In genomic region chr12:21526721-21527345, GRCh38 we compare ENCODE assay signal across 10 cellular contexts. TPM values are rescaled to one million over a fixed set of nuclear protein-coding genes. Genes with fewer than 3 reads are reported as not detected.
DNase-seq lines count a peak whose midpoint lies in the region; ATAC-seq lines count a peak whose summit lies in the region.
"Had no signal": no experiment of that assay in that cellular context is flagged by ENCODE, and none has a peak within 500 bp of the region (broad histone marks: within the 10 kb centered on the region; RNA-seq: fewer than 3 reads in every experiment).

No MANE protein-coding gene starts in this region.

- POLR2A ChIA-PET in activated CD4-positive, alpha-beta T cell treated with anti-CD3 and anti-CD28 coated beads for 36 hours (lab: Charles Lee) = no interaction called here
- POLR2A ChIA-PET in activated CD4-positive, alpha-beta memory T cell treated with anti-CD3 and anti-CD28 coated beads, Interleukin-2, amount 10 ng/mL, durations not matched to agents 7 days and 5 days (lab: Charles Lee) = interaction anchor here (0.8 to 3.7 kb wide), 6 partner anchors 9 to 130 kb away, joined by 3 to 26 read pairs (median 4); partner anchors contain the start of genes GOLT1B, LDHB and RECQL

- H3K4me3 ChIP-seq in iPS-18a (ENCODE audit: low read length) (peak overlapping the region; percentile 60), subcutaneous abdominal adipose tissue (ENCODE audit: low read depth in 1 of 5, low read length in 5 of 5) (peak overlapping the region; percentile 42 to 79 (median 77))

- H3K4me1 ChIP-seq in iPS-18a (ENCODE audit: control insufficient read depth, low read depth, low read length) (peaks cover 7% of the 10 kb centered on the region), subcutaneous abdominal adipose tissue (ENCODE audit: control insufficient read depth in 5 of 5, insufficient read depth in 5 of 5, low read length in 5 of 5) (peaks cover 0 to 27% (median 20%) of the 10 kb centered on the region in 5 donors)

- intact Hi-C loops in activated CD4-positive, alpha-beta T cell treated with anti-CD3 and anti-CD28 coated beads for 36 hours (cut with DNase I, micrococcal nuclease) = no loop called here

- H3K36me3 ChIP-seq in iPS-18a (ENCODE audit: control insufficient read depth, low read depth, low read length) = no peaks in the 10 kb centered on the region
- H3K36me3 ChIP-seq in subcutaneous abdominal adipose tissue (ENCODE audit: control insufficient read depth in 5 of 5, insufficient read depth in 5 of 5, low read length in 5 of 5) = peaks cover 0 to 4% (median 0%) of the 10 kb centered on the region in 5 donors

- H3K9me3 Mint-ChIP-seq in activated CD4-positive, alpha-beta T cell treated with anti-CD3 and anti-CD28 coated beads for 36 hours (ENCODE audit: low read depth) = peaks cover 8% of the 10 kb centered on the region
- peaks cover 3% of the 10 kb centered on the region for H3K9me3 Mint-ChIP-seq in activated CD4-positive, alpha-beta memory T cell treated with anti-CD3 and anti-CD28 coated beads, Interleukin-2, amount 10 ng/mL, durations not matched to agents 7 days and 5 days

- H3K27ac ChIP-seq in iPS-18a (ENCODE audit: low read length) = no peak overlapping the region
- peak overlapping the region; percentile 45 for H3K27ac ChIP-seq in subcutaneous abdominal adipose tissue (ENCODE audit: low read depth, low read length)
- H3K27ac ChIP-seq: HL-60 had no signal

- H3K9ac ChIP-seq in iPS-18a (ENCODE audit: low read length) (no peak overlapping the region), subcutaneous abdominal adipose tissue (ENCODE audit: low read length in 5 of 5) (peak overlapping the region in 2 of 5 donors; percentile 21 to 66)

- H3K27ac Mint-ChIP-seq in activated CD4-positive, alpha-beta T cell treated with anti-CD3 and anti-CD28 coated beads for 36 hours = peak overlapping the region; percentile 49
- no peak overlapping the region for H3K27ac Mint-ChIP-seq in activated CD4-positive, alpha-beta memory T cell treated with anti-CD3 and anti-CD28 coated beads, Interleukin-2, amount 10 ng/mL, durations not matched to agents 7 days and 5 days

- H3K4me3 Mint-ChIP-seq in activated CD4-positive, alpha-beta T cell treated with anti-CD3 and anti-CD28 coated beads for 36 hours = peak overlapping the region; percentile 57
- H3K4me3 Mint-ChIP-seq in activated CD4-positive, alpha-beta memory T cell treated with anti-CD3 and anti-CD28 coated beads, Interleukin-2, amount 10 ng/mL, durations not matched to agents 7 days and 5 days = peak overlapping the region; percentile 70

- H3K27me3 Mint-ChIP-seq in activated CD4-positive, alpha-beta T cell treated with anti-CD3 and anti-CD28 coated beads for 36 hours = peaks cover 35% of the 10 kb centered on the region
- peaks cover 21% of the 10 kb centered on the region for H3K27me3 Mint-ChIP-seq in activated CD4-positive, alpha-beta memory T cell treated with anti-CD3 and anti-CD28 coated beads, Interleukin-2, amount 10 ng/mL, durations not matched to agents 7 days and 5 days

- H3K9me3 ChIP-seq in iPS-18a (ENCODE audit: control insufficient read depth, low read depth, low read length) (no peaks in the 10 kb centered on the region), subcutaneous abdominal adipose tissue (ENCODE audit: control insufficient read depth in 5 of 5, low read length in 5 of 5) (peaks cover 0 to 2% (median 0%) of the 10 kb centered on the region in 5 donors)

- H3K4me1 Mint-ChIP-seq in activated CD4-positive, alpha-beta T cell treated with anti-CD3 and anti-CD28 coated beads for 36 hours = peaks cover 6% of the 10 kb centered on the region
- peaks cover 10% of the 10 kb centered on the region for H3K4me1 Mint-ChIP-seq in activated CD4-positive, alpha-beta memory T cell treated with anti-CD3 and anti-CD28 coated beads, Interleukin-2, amount 10 ng/mL, durations not matched to agents 7 days and 5 days

- H3K36me3 Mint-ChIP-seq in activated CD4-positive, alpha-beta T cell treated with anti-CD3 and anti-CD28 coated beads for 36 hours (ENCODE audit: low read depth) = no peaks in the 10 kb centered on the region
- no peaks in the 10 kb centered on the region for H3K36me3 Mint-ChIP-seq in activated CD4-positive, alpha-beta memory T cell treated with anti-CD3 and anti-CD28 coated beads, Interleukin-2, amount 10 ng/mL, durations not matched to agents 7 days and 5 days (ENCODE audit: low read depth)

- H3K27me3 ChIP-seq in iPS-18a (ENCODE audit: control insufficient read depth, insufficient read depth, low read length) (peaks cover 49% of the 10 kb centered on the region), subcutaneous abdominal adipose tissue (ENCODE audit: control insufficient read depth in 5 of 5, insufficient read depth in 4 of 5, low read length in 5 of 5) (peaks cover 0 to 4% (median 0%) of the 10 kb centered on the region in 5 donors)

- CTCF ChIA-PET in activated CD4-positive, alpha-beta T cell treated with anti-CD3 and anti-CD28 coated beads for 36 hours (lab: Charles Lee) = interaction anchor here (0.7 to 1.1 kb wide), 3 partner anchors 47 to 233 kb away, joined by 3 to 4 read pairs (median 3); no protein-coding TSS in a partner anchor
- CTCF ChIA-PET in activated CD4-positive, alpha-beta memory T cell treated with anti-CD3 and anti-CD28 coated beads, Interleukin-2, amount 10 ng/mL, durations not matched to agents 7 days and 5 days (lab: Charles Lee) = interaction anchor here (1.0 to 1.8 kb wide), 3 partner anchors 141 to 278 kb away, joined by 3 to 7 read pairs (median 3); no protein-coding TSS in a partner anchor

- ATAC-seq in activated CD4-positive, alpha-beta T cell treated with anti-CD3 and anti-CD28 coated beads for 36 hours = no peak
- ATAC-seq in GM21786 (IDR thresholded peaks at IDR 0.05; ENCODE audit: unreplicated experiment) (no peak), HG03045 (IDR thresholded peaks at IDR 0.05; ENCODE audit: unreplicated experiment) (no peak)

- no peak for DNase-seq in activated CD4-positive, alpha-beta T cell treated with anti-CD3 and anti-CD28 coated beads for 36 hours
- no peak for DNase-seq in activated CD4-positive, alpha-beta T cell treated with anti-CD3 and anti-CD28 coated beads for 1 hour
- no peak for DNase-seq in activated CD4-positive, alpha-beta memory T cell treated with anti-CD3 and anti-CD28 coated beads, Interleukin-2, amount 10 ng/mL, durations not matched to agents 7 days and 5 days
- no peak for DNase-seq in superior temporal gyrus (ENCODE audit: extremely low spot score)
- DNase-seq: DND-41 had no signal

RNA-seq across cellular contexts. Expression of gene SPX, which starts 0.7 kb away (rescaled TPM):
- total RNA-seq in activated CD4-positive, alpha-beta T cell treated with anti-CD3 and anti-CD28 coated beads for 36 hours = under 1 TPM; 0.16 to 0.61 TPM
- total RNA-seq in activated CD4-positive, alpha-beta memory T cell treated with anti-CD3 and anti-CD28 coated beads, Interleukin-2, amount 10 ng/mL, durations not matched to agents 7 days and 5 days = 1 to 10 TPM in 1 of 2 experiments, under 1 TPM in 1; 0.88 to 1.1 TPM

RNA-seq across cellular contexts. Expression of gene GOLT1B, which starts 25.2 kb away (rescaled TPM):
- 10 to 100 TPM; 25.6 to 31.2 TPM for total RNA-seq in activated CD4-positive, alpha-beta T cell treated with anti-CD3 and anti-CD28 coated beads for 36 hours
- 10 to 100 TPM; 44.1 to 57.5 TPM for total RNA-seq in activated CD4-positive, alpha-beta memory T cell treated with anti-CD3 and anti-CD28 coated beads, Interleukin-2, amount 10 ng/mL, durations not matched to agents 7 days and 5 days

RNA-seq across cellular contexts. Expression of gene RECQL, which starts 25.4 kb away (rescaled TPM):
- total RNA-seq in activated CD4-positive, alpha-beta T cell treated with anti-CD3 and anti-CD28 coated beads for 36 hours = 10 to 100 TPM; 64.4 to 92.8 TPM
- total RNA-seq in activated CD4-positive, alpha-beta memory T cell treated with anti-CD3 and anti-CD28 coated beads, Interleukin-2, amount 10 ng/mL, durations not matched to agents 7 days and 5 days = 100 to 1,000 TPM in 1 of 2 experiments, 10 to 100 TPM in 1; 87.6 to 100 TPM
